Comparison of ENCODE assay signal across 28 cellular contexts in genomic region chr15:100932676-100933348, GRCh38. TPM values are rescaled to one million over a fixed set of nuclear protein-coding genes. Genes with fewer than 3 reads are reported as not detected.
DNase-seq lines count a peak whose midpoint lies in the region; ATAC-seq and TF ChIP-seq lines count a peak whose summit lies in the region.
"Had no signal": no experiment of that assay in that cellular context is flagged by ENCODE, and none has a peak within 500 bp of the region (broad histone marks: within the 10 kb centered on the region; RNA-seq: fewer than 3 reads in every experiment).

No MANE protein-coding gene starts in this region.

- 63 to 67% methylated on average over 7 of the region's 7 CpGs for WGBS in upper lobe of left lung, 2 donors

- no peak overlapping the region for H3K27ac ChIP-seq in breast epithelium
- H3K27ac ChIP-seq in SU-DHL-6 (ENCODE audit: low read depth, low read length), result peak overlapping the region; percentile 98
- H3K27ac ChIP-seq in upper lobe of left lung, result peak overlapping the region in 1 of 4 donors; percentile 11
- H3K27ac ChIP-seq: gastrocnemius medialis, ovary, suprapubic skin, uterus had no signal

- no peaks in the 10 kb centered on the region for H3K4me1 Mint-ChIP-seq in MCF 10A (ENCODE audit: insufficient read depth, unreplicated experiment)
- peaks cover 82% of the 10 kb centered on the region for H3K4me1 Mint-ChIP-seq in stimulated activated memory B cell treated with anti-CD40 and anti-IgM and Interleukin-4, amounts not matched to agents 10 μg/mL and 1 μg/mL and 100 μg/mL, for 72 hours
- H3K4me1 Mint-ChIP-seq: activated naive CD8-positive, alpha-beta T cell treated with anti-CD3 and anti-CD28 coated beads, Interleukin-2, amount 10 ng/mL, durations not matched to agents 7 days and 5 days; natural killer cell; stimulated activated effector memory CD8-positive, alpha-beta T cell treated with anti-CD3 and anti-CD28 coated beads, Interleukin-12 subunit alpha, Interleukin-12 subunit beta, amount 100 ng/mL, for 72 hours had no signal

- H3K27me3 ChIP-seq in breast epithelium (no peaks in the 10 kb centered on the region), SU-DHL-6 (ENCODE audit: low read length) (no peaks in the 10 kb centered on the region), upper lobe of left lung (no peaks in the 10 kb centered on the region)
- H3K27me3 ChIP-seq: gastrocnemius medialis, ovary, suprapubic skin, uterus had no signal

- no peak for ATAC-seq in stimulated activated memory B cell treated with anti-CD40 and anti-IgM and Interleukin-4, amounts not matched to agents 10 μg/mL and 1 μg/mL and 100 μg/mL, for 72 hours
- no peak for ATAC-seq in HG03342 (IDR thresholded peaks at IDR 0.05; ENCODE audit: unreplicated experiment)
- ATAC-seq in upper lobe of left lung (ENCODE audit: low FRiP score in 2 of 2), result no peak
- ATAC-seq: gastrocnemius medialis; left ventricle myocardium superior; natural killer cell; SK-N-SH treated with all-trans-retinoic acid at 6 μM for 48 hours; stimulated activated effector memory CD8-positive, alpha-beta T cell treated with anti-CD3 and anti-CD28 coated beads, Interleukin-12 subunit alpha, Interleukin-12 subunit beta, amount 100 ng/mL, for 72 hours had no signal

- H3K9me2 ChIP-seq in SU-DHL-6 (replicated peaks; ENCODE audit: insufficient read depth, low read length), result no peaks in the 10 kb centered on the region

- H4K20me1 ChIP-seq in SU-DHL-6 (ENCODE audit: low read depth, low read length), result no peaks in the 10 kb centered on the region

- peaks cover 83% of the 10 kb centered on the region for H3K79me2 ChIP-seq in SU-DHL-6 (ENCODE audit: insufficient read depth, low read length)

- no peaks in the 10 kb centered on the region for H3K9me3 ChIP-seq in breast epithelium
- no peaks in the 10 kb centered on the region for H3K9me3 ChIP-seq in SU-DHL-6 (ENCODE audit: insufficient read depth, low read length)
- no peaks in the 10 kb centered on the region for H3K9me3 ChIP-seq in upper lobe of left lung
- H3K9me3 ChIP-seq: Caco-2, gastrocnemius medialis, ovary, suprapubic skin had no signal

- BruUV-seq in MCF 10A (replicated peaks; lab: Mats Ljungman, UMichigan), result no TSS peak

- H3K4me1 ChIP-seq in breast epithelium (peaks cover 0 to 9% of the 10 kb centered on the region in 2 donors), upper lobe of left lung (no peaks in the 10 kb centered on the region)
- H3K4me1 ChIP-seq: gastrocnemius medialis, uterus had no signal

- no peaks in the 10 kb centered on the region for H3K9me3 Mint-ChIP-seq in MCF 10A (ENCODE audit: unreplicated experiment)
- H3K9me3 Mint-ChIP-seq in stimulated activated memory B cell treated with anti-CD40 and anti-IgM and Interleukin-4, amounts not matched to agents 10 μg/mL and 1 μg/mL and 100 μg/mL, for 72 hours, result no peaks in the 10 kb centered on the region
- H3K9me3 Mint-ChIP-seq: activated naive CD8-positive, alpha-beta T cell treated with anti-CD3 and anti-CD28 coated beads, Interleukin-2, amount 10 ng/mL, durations not matched to agents 7 days and 5 days; central memory CD8-positive, alpha-beta T cell; natural killer cell; stimulated activated effector memory CD8-positive, alpha-beta T cell treated with anti-CD3 and anti-CD28 coated beads, Interleukin-12 subunit alpha, Interleukin-12 subunit beta, amount 100 ng/mL, for 72 hours had no signal

- no peak for DNase-seq in MCF 10A (ENCODE audit: unreplicated experiment)
- no peak for DNase-seq in breast epithelium (ENCODE audit: low spot score in 2 of 2)
- peak; percentile 41 for DNase-seq in KBM-7
- no peak for DNase-seq in upper lobe of left lung
- no peak for DNase-seq in LoVo (ENCODE audit: low spot score)
- DNase-seq: activated CD4-positive, alpha-beta T cell treated with anti-CD3 and anti-CD28 coated beads, Interleukin-2, amount 50 U/mL, for 48 hours; activated effector memory CD4-positive, alpha-beta T cell treated with Interleukin-2 at 50 U/mL for 16 hours; activated naive CD8-positive, alpha-beta T cell treated with anti-CD3 and anti-CD28 coated beads, Interleukin-2, amount 10 ng/mL, durations not matched to agents 7 days and 5 days; Caco-2; dermis blood vessel endothelial cell; gastrocnemius medialis; left ventricle myocardium superior; midbrain; MM.1S; natural killer cell; NCI-H1694; NCI-H524; NK-92 treated with Interleukin-12 subunit alpha and Interleukin-12 subunit beta, amount 100 ng/mL, for 24 hours; ovary; stimulated activated CD4-positive, alpha-beta T cell treated with anti-CD3 and anti-CD28 coated beads, Interleukin-2, amount 100 ng/mL, for 48 hours; uterus had no signal

- H3K27ac Mint-ChIP-seq in MCF 10A (ENCODE audit: low read depth, unreplicated experiment), result peak overlapping the region; percentile 54
- peak overlapping the region; percentile 57 for H3K27ac Mint-ChIP-seq in stimulated activated memory B cell treated with anti-CD40 and anti-IgM and Interleukin-4, amounts not matched to agents 10 μg/mL and 1 μg/mL and 100 μg/mL, for 72 hours
- H3K27ac Mint-ChIP-seq: activated naive CD8-positive, alpha-beta T cell treated with anti-CD3 and anti-CD28 coated beads, Interleukin-2, amount 10 ng/mL, durations not matched to agents 7 days and 5 days; natural killer cell; stimulated activated effector memory CD8-positive, alpha-beta T cell treated with anti-CD3 and anti-CD28 coated beads, Interleukin-12 subunit alpha, Interleukin-12 subunit beta, amount 100 ng/mL, for 72 hours had no signal

- no peak overlapping the region for H3K4me3 Mint-ChIP-seq in MCF 10A (ENCODE audit: unreplicated experiment)
- no peak overlapping the region for H3K4me3 Mint-ChIP-seq in stimulated activated memory B cell treated with anti-CD40 and anti-IgM and Interleukin-4, amounts not matched to agents 10 μg/mL and 1 μg/mL and 100 μg/mL, for 72 hours
- H3K4me3 Mint-ChIP-seq: activated naive CD8-positive, alpha-beta T cell treated with anti-CD3 and anti-CD28 coated beads, Interleukin-2, amount 10 ng/mL, durations not matched to agents 7 days and 5 days; central memory CD8-positive, alpha-beta T cell; natural killer cell; stimulated activated effector memory CD8-positive, alpha-beta T cell treated with anti-CD3 and anti-CD28 coated beads, Interleukin-12 subunit alpha, Interleukin-12 subunit beta, amount 100 ng/mL, for 72 hours had no signal

- TF ChIP-seq POLR2A in breast epithelium (IDR thresholded peaks at IDR 0.05), result no peak
- TF ChIP-seq POLR2A in upper lobe of left lung (IDR thresholded peaks at IDR 0.05), result no peak

- peak overlapping the region; percentile 14 for H3K9ac ChIP-seq in SU-DHL-6 (ENCODE audit: low read length)

- CTCF ChIA-PET in MCF 10A (lab: Yijun Ruan, JAX), result no interaction called here

- peaks cover 20% of the 10 kb centered on the region for H3K36me3 Mint-ChIP-seq in MCF 10A (ENCODE audit: insufficient read depth, unreplicated experiment)
- H3K36me3 Mint-ChIP-seq in stimulated activated memory B cell treated with anti-CD40 and anti-IgM and Interleukin-4, amounts not matched to agents 10 μg/mL and 1 μg/mL and 100 μg/mL, for 72 hours, result peaks cover 63% of the 10 kb centered on the region
- H3K36me3 Mint-ChIP-seq: activated naive CD8-positive, alpha-beta T cell treated with anti-CD3 and anti-CD28 coated beads, Interleukin-2, amount 10 ng/mL, durations not matched to agents 7 days and 5 days; natural killer cell; stimulated activated effector memory CD8-positive, alpha-beta T cell treated with anti-CD3 and anti-CD28 coated beads, Interleukin-12 subunit alpha, Interleukin-12 subunit beta, amount 100 ng/mL, for 72 hours had no signal

- no peaks in the 10 kb centered on the region for H3K27me3 Mint-ChIP-seq in MCF 10A (ENCODE audit: insufficient read depth, unreplicated experiment)
- H3K27me3 Mint-ChIP-seq in stimulated activated memory B cell treated with anti-CD40 and anti-IgM and Interleukin-4, amounts not matched to agents 10 μg/mL and 1 μg/mL and 100 μg/mL, for 72 hours, result no peaks in the 10 kb centered on the region

- POLR2A ChIA-PET in MCF 10A (lab: Yijun Ruan, JAX), result no interaction called here

- intact Hi-C loops in MCF 10A (cut with micrococcal nuclease) (no loop called here), breast epithelium (cut with DNase I; ENCODE audit: low total_unique reads) (no loop called here)

- H3K36me3 ChIP-seq in breast epithelium, result no peaks in the 10 kb centered on the region
- H3K36me3 ChIP-seq in SU-DHL-6 (ENCODE audit: low read length), result peaks cover 4% of the 10 kb centered on the region; the same call in 1 of the 2 replicates
- peaks cover 0 to 2% (median 0%) of the 10 kb centered on the region in 4 donors for H3K36me3 ChIP-seq in upper lobe of left lung
- H3K36me3 ChIP-seq: gastrocnemius medialis, ovary, uterus had no signal

- in situ Hi-C loops in KBM-7 (cut with MboI; ENCODE audit: low pct_unique_long_range_greater_than_20kb, low sequenced_read_pairs), result no loop called here

- H2AFZ ChIP-seq in SU-DHL-6 (ENCODE audit: low read depth, low read length, severe bottlenecking), result no peak overlapping the region

- H3K4me3 ChIP-seq in breast epithelium (no peak overlapping the region), SU-DHL-6 (ENCODE audit: insufficient read depth, low read length, poor library complexity, severe bottlenecking) (no peak overlapping the region), upper lobe of left lung (no peak overlapping the region)
- H3K4me3 ChIP-seq: gastrocnemius medialis, ovary, suprapubic skin, uterus had no signal

- peaks cover 75% of the 10 kb centered on the region for H3F3A ChIP-seq in SU-DHL-6 (ENCODE audit: insufficient read depth)

- H3K4me2 ChIP-seq in SU-DHL-6 (ENCODE audit: low read depth, low read length, poor library complexity, severe bottlenecking), result peak overlapping the region; percentile 67

- TF ChIP-seq EP300 in upper lobe of left lung (IDR thresholded peaks at IDR 0.05), result no peak

- TF ChIP-seq CTCF in MCF 10A (IDR thresholded peaks at IDR 0.05; ENCODE audit: unreplicated experiment), result no peak
- TF ChIP-seq CTCF in breast epithelium (IDR thresholded peaks at IDR 0.05), result no peak
- no peak for TF ChIP-seq CTCF in SU-DHL-6 (IDR thresholded peaks at IDR 0.05; ENCODE audit: insufficient read depth, low read length, poor library complexity, severe bottlenecking)
- TF ChIP-seq CTCF in upper lobe of left lung (IDR thresholded peaks at IDR 0.05), result no peak

RNA-seq across cellular contexts. Expression of gene LRRK1, which starts 13.7 kb away (rescaled TPM):
- total RNA-seq in MCF 10A (2022) (15.4 and 18.0 TPM in 2 replicates), breast epithelium (10 to 100 TPM; 10.1 to 18.7 (median 14.4) TPM), upper lobe of left lung (10 to 100 TPM; 15.0 to 47.1 (median 31.2) TPM)

RNA-seq across cellular contexts. Expression of gene ALDH1A3, which starts 53.2 kb away (rescaled TPM):
- total RNA-seq in MCF 10A (2022) (3.4 and 4.3 TPM in 2 replicates), breast epithelium (100 to 1,000 TPM in 1 of 3 donors, 10 to 100 TPM in 2; 24.2 to 207 (median 44.9) TPM), upper lobe of left lung (10 to 100 TPM in 5 of 6 donors, 1 to 10 TPM in 1; 3.6 to 41.5 (median 14.1) TPM)
- total RNA-seq: activated naive CD8-positive, alpha-beta T cell treated with anti-CD3 and anti-CD28 coated beads, Interleukin-2, amount 10 ng/mL, durations not matched to agents 7 days and 5 days; natural killer cell had no signal
